21 cellular contexts compared by ENCODE assay signal in genomic region chr18:45222200-45222599, GRCh38.
DNase-seq lines count a peak whose midpoint lies in the region; ATAC-seq, FAIRE-seq and TF ChIP-seq lines count a peak whose summit lies in the region.
"Had no signal": no experiment of that assay in that cellular context is flagged by ENCODE, and none has a peak within 500 bp of the region (broad histone marks: within the 10 kb centered on the region; RNA-seq: fewer than 3 reads in every experiment).

No MANE protein-coding gene starts in this region.

- H3K27me3 ChIP-seq in astrocyte (ENCODE audit: insufficient read depth, low read length) (no peaks in the 10 kb centered on the region), psoas muscle (ENCODE audit: insufficient read depth in 3 of 3, low read length in 2 of 3) (no peaks in the 10 kb centered on the region)
- H3K27me3 ChIP-seq: BLaER1 treated with 17β-estradiol and CSF1 and Interleukin-3, amounts not matched to agents 10 nM and 100 nM had no signal

- peak; percentile 58 for DNase-seq in G401 (ENCODE audit: low spot score)
- DNase-seq in astrocyte (ENCODE audit: low read depth) = peak; percentile 14
- DNase-seq in fibroblast of peridontal ligament (ENCODE audit: extremely low read depth) = peak; percentile 63
- no peak for DNase-seq in psoas muscle
- no peak for DNase-seq in head of caudate nucleus
- no peak for DNase-seq in nephron progenitor cell
- no peak for DNase-seq in osteocyte (ENCODE audit: extremely low spot score, unreplicated experiment)
- no peak for DNase-seq in activated CD4-positive, alpha-beta T cell treated with anti-CD3 and anti-CD28 coated beads, Interleukin-2, amount 50 U/mL, for 48 hours
- DNase-seq: CD4-positive, alpha-beta memory T cell; DND-41; GOT3; KG1; NCI-H1092; NCI-H1436; NCI-H187 treated with DMSO at 0.1 percent for 48 hours; NCI-H748 treated with DMSO at 0.1 percent for 48 hours had no signal

- no peak overlapping the region for H3K4me2 ChIP-seq in astrocyte (ENCODE audit: low read length)
- H3K4me2 ChIP-seq: BLaER1 treated with 17β-estradiol and CSF1 and Interleukin-3, amounts not matched to agents 10 nM and 100 nM had no signal

- H3K27ac ChIP-seq in astrocyte (ENCODE audit: low read depth, low read length) = no peak overlapping the region
- H3K27ac ChIP-seq in psoas muscle = no peak overlapping the region
- H3K27ac ChIP-seq: BLaER1 treated with 17β-estradiol and CSF1 and Interleukin-3, amounts not matched to agents 10 nM and 100 nM; RWPE1 had no signal

- H2AFZ ChIP-seq in astrocyte (ENCODE audit: low read depth, low read length) = no peak overlapping the region

- H3K4me3 ChIP-seq in astrocyte (ENCODE audit: insufficient read depth, low read depth, low read length) (no peak overlapping the region), psoas muscle (no peak overlapping the region)
- H3K4me3 ChIP-seq: BLaER1 treated with 17β-estradiol and CSF1 and Interleukin-3, amounts not matched to agents 10 nM and 100 nM had no signal

- in situ Hi-C loops in G401 (cut with HindIII; ENCODE audit: low sequenced_read_pairs) = no loop called here

- no peaks in the 10 kb centered on the region for H3K79me2 ChIP-seq in astrocyte (ENCODE audit: insufficient read depth, low read length)

- H3K36me3 Mint-ChIP-seq in astrocyte (ENCODE audit: low read depth, unreplicated experiment) = no peaks in the 10 kb centered on the region
- no peaks in the 10 kb centered on the region for H3K36me3 Mint-ChIP-seq in nephron progenitor cell (ENCODE audit: low read depth)
- H3K36me3 Mint-ChIP-seq in osteocyte (ENCODE audit: unreplicated experiment) = no peaks in the 10 kb centered on the region
- H3K36me3 Mint-ChIP-seq: CD4-positive, alpha-beta memory T cell had no signal

- peaks cover 7% of the 10 kb centered on the region for H3K9me3 Mint-ChIP-seq in astrocyte (ENCODE audit: unreplicated experiment)
- H3K9me3 Mint-ChIP-seq in nephron progenitor cell = peaks cover 3% of the 10 kb centered on the region
- H3K9me3 Mint-ChIP-seq in osteocyte (ENCODE audit: unreplicated experiment) = peaks cover 8% of the 10 kb centered on the region

- no peaks in the 10 kb centered on the region for H3K4me1 ChIP-seq in astrocyte (ENCODE audit: insufficient read depth, low read length)
- H3K4me1 ChIP-seq in psoas muscle = no peaks in the 10 kb centered on the region

- H3K36me3 ChIP-seq in astrocyte (ENCODE audit: insufficient read depth, low read length) (no peaks in the 10 kb centered on the region), psoas muscle (ENCODE audit: insufficient read depth in 1 of 2, low read depth in 1 of 2) (no peaks in the 10 kb centered on the region)
- H3K36me3 ChIP-seq: BLaER1 treated with 17β-estradiol and CSF1 and Interleukin-3, amounts not matched to agents 10 nM and 100 nM had no signal

- peak in 3 of 4 donors; percentile 49 to 59 (median 51) for ATAC-seq in psoas muscle
- ATAC-seq: HCT116 had no signal

- H3K4me3 Mint-ChIP-seq in astrocyte (ENCODE audit: unreplicated experiment) = no peak overlapping the region
- no peak overlapping the region for H3K4me3 Mint-ChIP-seq in nephron progenitor cell
- H3K4me3 Mint-ChIP-seq in osteocyte (ENCODE audit: unreplicated experiment) = no peak overlapping the region
- H3K4me3 Mint-ChIP-seq: CD4-positive, alpha-beta memory T cell had no signal

- FAIRE-seq in astrocyte (lab: Jason Lieb, UNC) = no peak
- FAIRE-seq: G401.6, GM12892 had no signal

- no peak overlapping the region for H3K27ac Mint-ChIP-seq in astrocyte (ENCODE audit: unreplicated experiment)
- no peak overlapping the region for H3K27ac Mint-ChIP-seq in nephron progenitor cell
- no peak overlapping the region for H3K27ac Mint-ChIP-seq in osteocyte (ENCODE audit: unreplicated experiment)
- H3K27ac Mint-ChIP-seq: CD4-positive, alpha-beta memory T cell had no signal

- 19 to 43% (median 30%) methylated on average over 3 of the region's 3 CpGs for WGBS in psoas muscle, 3 donors

- TF ChIP-seq CTCF in astrocyte (IDR thresholded peaks at IDR 0.05; ENCODE audit: insufficient read depth, low read depth, low read length) (no peak), psoas muscle (IDR thresholded peaks at IDR 0.05) (no peak), nephron progenitor cell (IDR thresholded peaks at IDR 0.05) (no peak), osteocyte (IDR thresholded peaks at IDR 0.05) (no peak)

- no peak overlapping the region for H3K9ac ChIP-seq in astrocyte (ENCODE audit: low read length)
- H3K9ac ChIP-seq: BLaER1 treated with 17β-estradiol and CSF1 and Interleukin-3, amounts not matched to agents 10 nM and 100 nM had no signal

- H3K9me3 ChIP-seq in astrocyte (ENCODE audit: insufficient read depth, low read depth, low read length) = no peaks in the 10 kb centered on the region
- peaks cover 3% of the 10 kb centered on the region for H3K9me3 ChIP-seq in psoas muscle

- H3K27me3 Mint-ChIP-seq in astrocyte (ENCODE audit: low read depth, unreplicated experiment) (peaks cover 5% of the 10 kb centered on the region), nephron progenitor cell (ENCODE audit: low read depth, poor library complexity) (no peaks in the 10 kb centered on the region), osteocyte (ENCODE audit: unreplicated experiment) (no peaks in the 10 kb centered on the region)

- H3K4me1 Mint-ChIP-seq in astrocyte (ENCODE audit: low read depth, unreplicated experiment) = peaks cover 2% of the 10 kb centered on the region
- no peaks in the 10 kb centered on the region for H3K4me1 Mint-ChIP-seq in nephron progenitor cell
- peaks cover 8% of the 10 kb centered on the region for H3K4me1 Mint-ChIP-seq in osteocyte (ENCODE audit: unreplicated experiment)
- H3K4me1 Mint-ChIP-seq: CD4-positive, alpha-beta memory T cell had no signal

- H4K20me1 ChIP-seq in astrocyte (ENCODE audit: insufficient read depth, low read length) = no peaks in the 10 kb centered on the region
- H4K20me1 ChIP-seq: BLaER1 treated with 17β-estradiol and CSF1 and Interleukin-3, amounts not matched to agents 10 nM and 100 nM had no signal

- intact Hi-C loops in psoas muscle (cut with DNase I) (no loop called here), head of caudate nucleus (cut with DNase I) (no loop called here)

Comparison
In these comparisons a context has a peak if more than half of its experiments do, and no peak if none do; other contexts are left out.
1. DNase-seq: peak in G401 (single experiment), astrocyte (single experiment) and fibroblast of peridontal ligament (single experiment); none in psoas muscle (0 of 2), head of caudate nucleus (0 of 42), nephron progenitor cell (single experiment), osteocyte (single experiment) and activated CD4-positive, alpha-beta T cell treated with anti-CD3 and anti-CD28 coated beads, Interleukin-2, amount 50 U/mL, for 48 hours (0 of 2).